8 cellular contexts compared by ENCODE assay signal in genomic region chr1:19597463-19598309, GRCh38. TPM values are rescaled to one million over a fixed set of nuclear protein-coding genes. Genes with fewer than 3 reads are reported as not detected.
DNase-seq lines count a peak whose midpoint lies in the region; ATAC-seq, FAIRE-seq and TF ChIP-seq lines count a peak whose summit lies in the region.

No MANE protein-coding gene starts in this region.

- no peak for TF ChIP-seq EP300 in HepG2 (IDR thresholded peaks at IDR 0.05; ENCODE audit: low read depth in 2 of 2, low read length in 2 of 2)
- no peak for TF ChIP-seq EP300 in HepG2 (CRISPR knock-in tag; IDR thresholded peaks at IDR 0.05; ENCODE audit: borderline replicate concordance)

- no peaks in the 10 kb centered on the region for H3K4me1 ChIP-seq in BE2C
- peaks cover 35% of the 10 kb centered on the region for H3K4me1 ChIP-seq in Panc1 (ENCODE audit: control insufficient read depth, insufficient read depth, low read length)
- H3K4me1 ChIP-seq in HepG2 (ENCODE audit: insufficient read depth, low read length) = peaks cover 49% of the 10 kb centered on the region

- no peak for DNase-seq in BE2C
- DNase-seq in Panc1 (ENCODE audit: low read depth, low spot score) = no peak
- peak; percentile 23 for DNase-seq in cerebellar cortex (ENCODE audit: low spot score)
- no peak for DNase-seq in HepG2 (ENCODE audit: low spot score)
- DNase-seq in stimulated activated naive CD8-positive, alpha-beta T cell treated with anti-CD3 and anti-CD28 coated beads, Interleukin-15, amount 100 ng/mL, for 72 hours = peak in 1 of 2 donors; percentile 77
- DNase-seq in amniotic stem cell (lab: John Stamatoyannopoulos, UW) = no peak

- peak overlapping the region; percentile 92 to 94 for H3K4me3 Mint-ChIP-seq in stimulated activated naive CD8-positive, alpha-beta T cell treated with anti-CD3 and anti-CD28 coated beads, Interleukin-15, amount 100 ng/mL, for 72 hours

- WGBS in HepG2 (ENCODE audit: low lambda C conversion rate) = 6% methylated on average over 14 of the region's 23 CpGs

- FAIRE-seq in HepG2 (lab: Jason Lieb, UNC) = no peak

- H3K79me2 ChIP-seq in HepG2 (ENCODE audit: insufficient read depth, low read length) = peaks cover 55% of the 10 kb centered on the region

- H3K27me3 Mint-ChIP-seq in stimulated activated naive CD8-positive, alpha-beta T cell treated with anti-CD3 and anti-CD28 coated beads, Interleukin-15, amount 100 ng/mL, for 72 hours = no peaks in the 10 kb centered on the region

- H3K36me3 ChIP-seq in BE2C = no peaks in the 10 kb centered on the region
- no peaks in the 10 kb centered on the region for H3K36me3 ChIP-seq in Panc1 (ENCODE audit: control insufficient read depth, insufficient read depth, low read length)
- H3K36me3 ChIP-seq in HepG2 (replicated peaks in 1 of 2; ENCODE audit: control insufficient read depth in 1 of 2, insufficient read depth in 2 of 2, low read length in 2 of 2) = peaks cover 0 to 15% of the 10 kb centered on the region in 2 experiments; a peak in 2 of 5 replicates

- H3K9me3 Mint-ChIP-seq in stimulated activated naive CD8-positive, alpha-beta T cell treated with anti-CD3 and anti-CD28 coated beads, Interleukin-15, amount 100 ng/mL, for 72 hours = peaks cover 0 to 9% of the 10 kb centered on the region in 2 donors

- no peak for TF ChIP-seq RAD21 in HepG2 (CRISPR knock-in tag; IDR thresholded peaks at IDR 0.05)

- no peak for TF ChIP-seq POLR2A in HepG2 (IDR thresholded peaks at IDR 0.05; ENCODE audit: insufficient read depth in 1 of 2, low read depth in 2 of 2, low read length in 2 of 2)

- H3K4me3 ChIP-seq in BE2C (ENCODE audit: low read depth, low read length) (peak overlapping the region; percentile 81), Panc1 (ENCODE audit: low read depth in 2 of 2, low read length in 2 of 2) (peak overlapping the region; percentile 80 to 81), HepG2 (replicated peaks in 1 of 3; ENCODE audit: insufficient read depth in 1 of 3, low read depth in 2 of 3, low read length in 3 of 3) (peak overlapping the region; percentile 72 to 90 (median 78))

- H2AFZ ChIP-seq in HepG2 (ENCODE audit: low read length) = no peak overlapping the region

- in situ Hi-C loops in Panc1 (cut with HindIII; ENCODE audit: low pct_unique_long_range_greater_than_20kb, low sequenced_read_pairs) = no loop called here
- in situ Hi-C loops in HepG2 (cut with HindIII; ENCODE audit: extremely low pct_ligation_motif_present, low pct_unique_long_range_greater_than_20kb) = loop anchor here (5.0 kb wide), 1 partner anchor 50 kb away; no protein-coding TSS in a partner anchor

- H3K27ac Mint-ChIP-seq in stimulated activated naive CD8-positive, alpha-beta T cell treated with anti-CD3 and anti-CD28 coated beads, Interleukin-15, amount 100 ng/mL, for 72 hours = peak overlapping the region; percentile 99 to 100

- intact Hi-C loops in Panc1 (cut with micrococcal nuclease; ENCODE audit: unreplicated experiment) (loop anchor here (10.0 kb wide), 1 partner anchor 113 kb away; the partner anchor contains the start of gene CAPZB), HepG2 (cut with micrococcal nuclease; ENCODE audit: unreplicated experiment) (loop anchor here (2.0 to 10.0 kb wide), 3 partner anchors 45 to 213 kb away; partner anchors contain the start of gene NBL1)

- H3K9ac ChIP-seq in HepG2 (ENCODE audit: insufficient read depth, low read depth, low read length) = peak overlapping the region; percentile 88

- ATAC-seq in GM19035 (IDR thresholded peaks at IDR 0.05; ENCODE audit: unreplicated experiment) (peak; percentile 5), Panc1 (no peak), HepG2 (peak; percentile 46; the same call in 2 of the 3 replicates), GM18873 (IDR thresholded peaks at IDR 0.05; ENCODE audit: low FRiP score, unreplicated experiment) (no peak)
- ATAC-seq in stimulated activated naive CD8-positive, alpha-beta T cell treated with anti-CD3 and anti-CD28 coated beads, Interleukin-15, amount 100 ng/mL, for 72 hours = peak; percentile 33

- POLR2A ChIA-PET in Panc1 (lab: Charles Lee) (interaction anchor here (0.6 to 2.0 kb wide), 4 partner anchors 7 to 155 kb away, joined by 3 to 10 read pairs (median 6); partner anchors contain the start of gene CAPZB), HepG2 (lab: Yijun Ruan, JAX) (interaction anchor here (0.8 to 2.3 kb wide), 9 partner anchors 8 to 285 kb away, joined by 3 to 13 read pairs (median 4); partner anchors contain the start of genes AKR7A2, CAPZB and SLC66A1)

- CTCF ChIA-PET in Panc1 (lab: Charles Lee) = interaction anchor here (0.6 kb wide), 1 partner anchor 174 kb away, joined by 3 read pairs; no protein-coding TSS in a partner anchor
- CTCF ChIA-PET in HepG2 (lab: Yijun Ruan, JAX; ENCODE audit: low intra/inter-chr PET ratio, low total read pairs) = no interaction called here

- H4K20me1 ChIP-seq in HepG2 (ENCODE audit: insufficient read depth, low read length) = no peaks in the 10 kb centered on the region

- H3K4me2 ChIP-seq in HepG2 (ENCODE audit: low read depth, low read length) = peak overlapping the region; percentile 72

- TF ChIP-seq CTCF in BE2C (IDR thresholded peaks at IDR 0.05; ENCODE audit: low read depth, low read length) (no peak), Panc1 (IDR thresholded peaks at IDR 0.05) (no peak), HepG2 (CRISPR knock-in tag; IDR thresholded peaks at IDR 0.05) (no peak)

- H3K27ac ChIP-seq in Panc1 (ENCODE audit: low read length) (peak overlapping the region; percentile 99), HepG2 (ENCODE audit: extremely low read length, insufficient read depth, low read length) (peak overlapping the region; percentile 88)

- BruUV-seq in Panc1 (replicated peaks; lab: Mats Ljungman, UMichigan) (TSS peak; percentile 85), HepG2 (replicated peaks; lab: Mats Ljungman, UMichigan) (TSS peak; percentile 69)

- H3K9me3 ChIP-seq in BE2C (no peaks in the 10 kb centered on the region), Panc1 (ENCODE audit: control insufficient read depth, insufficient read depth, low read depth, low read length) (no peaks in the 10 kb centered on the region), HepG2 (ENCODE audit: low read length) (no peaks in the 10 kb centered on the region)

- H3K27me3 ChIP-seq in BE2C (no peaks in the 10 kb centered on the region), Panc1 (ENCODE audit: control insufficient read depth, insufficient read depth, low read length) (no peaks in the 10 kb centered on the region), HepG2 (ENCODE audit: control insufficient read depth in 1 of 2, insufficient read depth in 2 of 2, low read length in 2 of 2) (no peaks in the 10 kb centered on the region; a peak in 1 of 5 replicates)

- H3K4me1 Mint-ChIP-seq in stimulated activated naive CD8-positive, alpha-beta T cell treated with anti-CD3 and anti-CD28 coated beads, Interleukin-15, amount 100 ng/mL, for 72 hours = peaks cover 57% of the 10 kb centered on the region

TF ChIP-seq in HepG2, 621 proteins besides CTCF, POLR2A, EP300 and RAD21 (continues in another document):
- TF ChIP-seq KDM4B (CRISPR knock-in tag; IDR thresholded peaks at IDR 0.05) (0 out of 2 replicates have a peak, but pooled peaks have one; percentile 21), ATF5 (CRISPR knock-in tag; IDR thresholded peaks at IDR 0.05; ENCODE audit: low read depth) (peak; percentile 6; the same call in 1 of the 2 replicates), GZF1 (CRISPR knock-in tag; IDR thresholded peaks at IDR 0.05) (no peak), DDIT3 (CRISPR knock-in tag; IDR thresholded peaks at IDR 0.05) (no peak), ZNF577 (CRISPR knock-in tag; IDR thresholded peaks at IDR 0.05; ENCODE audit: borderline replicate concordance, low read depth) (no peak), AGO2 (optimal IDR thresholded peaks at IDR 0.05; ENCODE audit: low read depth, low read length) (peak; percentile 1), SMC3 (IDR thresholded peaks at IDR 0.05; ENCODE audit: low read length) (no peak), ZNF274 (CRISPR knock-in tag; IDR thresholded peaks at IDR 0.05) (no peak), ZMYM4 (CRISPR knock-in tag; IDR thresholded peaks at IDR 0.05) (no peak)

RNA-seq across cellular contexts. Expression of gene NBL1, which starts 46.4 kb away (rescaled TPM):
- 8.0 TPM for polyA plus RNA-seq in BE2C (2012; ENCODE audit: insufficient read depth, insufficient read length, low read depth)
- total RNA-seq in Panc1 (2021; ENCODE audit: unreplicated experiment) (191 TPM), HepG2 (2016; rRNA removed; fragmentation: Illumina TruSeq; extraction: Trizol) (1.9 and 2.7 TPM in 2 replicates)
- 489 TPM for polyA plus RNA-seq in Panc1 (2012; ENCODE audit: insufficient read length)
- total RNA-seq in HepG2 (2016; cell fraction: cytosol; rRNA removed; fragmentation: Illumina TruSeq; extraction: Trizol; ENCODE audit: low read depth) = 2.8 and 4.1 TPM in 2 replicates
- total RNA-seq in HepG2 (2016; cell fraction: insoluble cytoplasmic fraction; rRNA removed; fragmentation: Illumina TruSeq; extraction: Trizol) = 2.8 and 3.1 TPM in 2 replicates
- 5.9 and 6.3 TPM in 2 replicates for total RNA-seq in HepG2 (2016; cell fraction: membrane; rRNA removed; fragmentation: Illumina TruSeq; extraction: Trizol)
- 2.3 and 3.4 TPM in 2 replicates for total RNA-seq in HepG2 (2016; cell fraction: nucleus; rRNA removed; fragmentation: Illumina TruSeq; extraction: Trizol)
- polyA plus RNA-seq in HepG2 (2011; rRNA removed) = 13.8 and 17.5 TPM in 2 replicates
- polyA plus RNA-seq in HepG2 (2011; cell fraction: cytosol; rRNA removed) = 6.0 and 10.2 TPM in 2 replicates
- 7.1 and 10.2 TPM in 2 replicates for polyA plus RNA-seq in HepG2 (2011; cell fraction: nucleus; rRNA removed)
- polyA plus RNA-seq in HepG2 (2012) = 3.2 TPM in 2 replicates
- polyA plus RNA-seq in HepG2 (2016; cell fraction: cytosol; fragmentation: Illumina TruSeq; extraction: Trizol; ENCODE audit: low read depth) = 4.3 and 4.8 TPM in 2 replicates
- 2.1 and 2.4 TPM in 2 replicates for polyA plus RNA-seq in HepG2 (2016; cell fraction: insoluble cytoplasmic fraction; fragmentation: Illumina TruSeq; extraction: Trizol; ENCODE audit: low read depth)
- polyA plus RNA-seq in HepG2 (2016; cell fraction: membrane; fragmentation: Illumina TruSeq; extraction: Trizol; ENCODE audit: low read depth) = 5.5 and 7.0 TPM in 2 replicates
- polyA plus RNA-seq in HepG2 (2016; cell fraction: nucleus; fragmentation: Illumina TruSeq; extraction: Trizol; ENCODE audit: insufficient read depth, low read depth) = 3.7 and 4.3 TPM in 2 replicates
- 26.9 and 216 TPM in 2 replicates for polyA minus RNA-seq in HepG2 (2011; rRNA and poly(A)+ RNA removed; ENCODE audit: low replicate concordance)
- 3.2 and 4.0 TPM in 2 replicates for polyA minus RNA-seq in HepG2 (2011; cell fraction: cytosol; rRNA and poly(A)+ RNA removed)
- 1.1 and 1.4 TPM in 2 replicates for polyA minus RNA-seq in HepG2 (2011; cell fraction: nucleus; rRNA and poly(A)+ RNA removed)

Comparison
In these comparisons a context has a peak if more than half of its experiments do, and no peak if none do; other contexts are left out.
1. ATAC-seq: peak in GM19035 (single experiment), HepG2 (single experiment) and stimulated activated naive CD8-positive, alpha-beta T cell treated with anti-CD3 and anti-CD28 coated beads, Interleukin-15, amount 100 ng/mL, for 72 hours (single experiment); none in Panc1 (single experiment) and GM18873 (single experiment).
2. RNA of gene NBL1, which starts 46.4 kb away (total RNA-seq): 191 TPM in Panc1 (single experiment); 1.9 to 6.3 TPM in HepG2; every median in the first group is over 10 times any median in the second.
3. Peak in every context shown above with its lines, with median percentiles within 50 percentile points of each other: H3K4me3 ChIP-seq.